Comparison of ENCODE assay signal across 26 cellular contexts in the genomic region with DNA sequence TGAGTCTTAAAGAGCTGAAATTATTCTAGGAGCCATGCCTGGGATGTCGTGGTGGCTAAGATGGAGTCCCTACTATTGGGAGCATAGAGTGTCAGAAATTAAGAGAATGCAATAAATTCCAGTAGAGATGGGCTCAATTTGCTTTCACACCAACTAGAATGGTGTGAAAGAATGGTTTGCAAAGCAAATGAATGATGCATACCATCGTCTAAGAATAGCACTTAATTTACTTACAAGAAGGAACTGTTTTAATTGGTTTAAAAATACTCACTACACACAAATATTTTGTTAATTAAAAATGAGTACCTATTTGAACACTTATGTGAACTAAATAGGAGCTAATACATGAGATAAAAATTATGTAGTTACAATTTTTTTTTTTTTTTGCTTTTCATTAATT.
"Had no signal": no experiment of that assay in that cellular context is flagged by ENCODE, and none has a peak within 500 bp of the region (broad histone marks: within the 10 kb centered on the region; RNA-seq: fewer than 3 reads in every experiment).

No MANE protein-coding gene starts in this region.

- DNase-seq: effector memory CD4-positive, alpha-beta T cell; erythroblast; esophagus squamous epithelium; foreskin melanocyte; hypothalamus; immature natural killer cell; islet precursor cell; kidney glomerular epithelial cell; left colon; left ventricle myocardium superior; lower lobe of right lung; natural killer cell; occipital lobe; ovary; posterior cingulate gyrus; psoas muscle; right cardiac atrium; sigmoid colon; stimulated activated CD4-positive, alpha-beta T cell treated with anti-CD3 and anti-CD28 coated beads, Interleukin-2, amount 100 ng/mL, for 24 hours; stimulated activated CD4-positive, alpha-beta T cell treated with anti-CD3 and anti-CD28 coated beads, Interleukin-4, amount 100 ng/mL, for 24 hours; stimulated activated naive CD4-positive, alpha-beta T cell treated with Interleukin-2 at 50 U/mL for 16 hours; stomach; trophoblast cell had no signal

- H3K27ac Mint-ChIP-seq: immature natural killer cell; natural killer cell; stimulated activated effector memory CD8-positive, alpha-beta T cell treated with anti-CD3 and anti-CD28 coated beads, Interleukin-12 subunit alpha, Interleukin-12 subunit beta, amount 100 ng/mL, for 72 hours had no signal

- H3K36me3 ChIP-seq: esophagus squamous epithelium, lower lobe of right lung, ovary, sigmoid colon, stomach, thyroid gland, vagina had no signal

- ATAC-seq: left colon; left ventricle myocardium superior; lower lobe of right lung; natural killer cell; psoas muscle; right cardiac atrium; stimulated activated effector memory CD8-positive, alpha-beta T cell treated with anti-CD3 and anti-CD28 coated beads, Interleukin-12 subunit alpha, Interleukin-12 subunit beta, amount 100 ng/mL, for 72 hours had no signal

- H3K4me1 ChIP-seq: thyroid gland, vagina had no signal

- H3K4me3 Mint-ChIP-seq: immature natural killer cell; natural killer cell; stimulated activated effector memory CD8-positive, alpha-beta T cell treated with anti-CD3 and anti-CD28 coated beads, Interleukin-12 subunit alpha, Interleukin-12 subunit beta, amount 100 ng/mL, for 72 hours had no signal

- H3K4me3 ChIP-seq: esophagus squamous epithelium, lower lobe of right lung, ovary, psoas muscle, sigmoid colon, stomach, thyroid gland, vagina had no signal

- H3K36me3 Mint-ChIP-seq: immature natural killer cell, natural killer cell had no signal

- H3K27me3 ChIP-seq: esophagus squamous epithelium, ovary, sigmoid colon, stomach, thyroid gland, vagina had no signal

- H3K27ac ChIP-seq: esophagus squamous epithelium, lower lobe of right lung, ovary, psoas muscle, sigmoid colon, stomach, thyroid gland, vagina had no signal

- H3K9me3 ChIP-seq: esophagus squamous epithelium, lower lobe of right lung, ovary, psoas muscle, sigmoid colon, stomach, thyroid gland, vagina had no signal

- H3K4me1 Mint-ChIP-seq: immature natural killer cell had no signal
